In genomic region chr4:3184725-3185124, GRCh38 we compare ENCODE assay signal across 1 cellular context.
TF ChIP-seq lines count a peak whose summit lies in the region.

No MANE protein-coding gene starts in this region.

TF ChIP-seq in GM12878, 131 proteins besides CTCF, POLR2A, EP300 and RAD21 (continued from another document):
- no peak for TF ChIP-seq SREBF2 (IDR thresholded peaks at IDR 0.05; ENCODE audit: low read length)
- TF ChIP-seq STAT3 (IDR thresholded peaks at IDR 0.05; ENCODE audit: low read depth, low read length): no peak
- no peak for TF ChIP-seq SUZ12 (IDR thresholded peaks at IDR 0.05; ENCODE audit: unreplicated experiment)
- TF ChIP-seq FOXM1 (IDR thresholded peaks at IDR 0.05; ENCODE audit: low read depth, low read length): no peak
- TF ChIP-seq CREB1 (IDR thresholded peaks at IDR 0.05; ENCODE audit: low read depth): no peak
- no peak for TF ChIP-seq SMAD5 (IDR thresholded peaks at IDR 0.05; ENCODE audit: low read depth)
- no peak for TF ChIP-seq SKIL (IDR thresholded peaks at IDR 0.05; ENCODE audit: low read depth, poor library complexity, severe bottlenecking)
- TF ChIP-seq CUX1 (IDR thresholded peaks at IDR 0.05; ENCODE audit: insufficient replicate concordance, low read depth, low read length): no peak
TF ChIP-seq in GM12878: peak in this region for 0.
